In the genomic region with DNA sequence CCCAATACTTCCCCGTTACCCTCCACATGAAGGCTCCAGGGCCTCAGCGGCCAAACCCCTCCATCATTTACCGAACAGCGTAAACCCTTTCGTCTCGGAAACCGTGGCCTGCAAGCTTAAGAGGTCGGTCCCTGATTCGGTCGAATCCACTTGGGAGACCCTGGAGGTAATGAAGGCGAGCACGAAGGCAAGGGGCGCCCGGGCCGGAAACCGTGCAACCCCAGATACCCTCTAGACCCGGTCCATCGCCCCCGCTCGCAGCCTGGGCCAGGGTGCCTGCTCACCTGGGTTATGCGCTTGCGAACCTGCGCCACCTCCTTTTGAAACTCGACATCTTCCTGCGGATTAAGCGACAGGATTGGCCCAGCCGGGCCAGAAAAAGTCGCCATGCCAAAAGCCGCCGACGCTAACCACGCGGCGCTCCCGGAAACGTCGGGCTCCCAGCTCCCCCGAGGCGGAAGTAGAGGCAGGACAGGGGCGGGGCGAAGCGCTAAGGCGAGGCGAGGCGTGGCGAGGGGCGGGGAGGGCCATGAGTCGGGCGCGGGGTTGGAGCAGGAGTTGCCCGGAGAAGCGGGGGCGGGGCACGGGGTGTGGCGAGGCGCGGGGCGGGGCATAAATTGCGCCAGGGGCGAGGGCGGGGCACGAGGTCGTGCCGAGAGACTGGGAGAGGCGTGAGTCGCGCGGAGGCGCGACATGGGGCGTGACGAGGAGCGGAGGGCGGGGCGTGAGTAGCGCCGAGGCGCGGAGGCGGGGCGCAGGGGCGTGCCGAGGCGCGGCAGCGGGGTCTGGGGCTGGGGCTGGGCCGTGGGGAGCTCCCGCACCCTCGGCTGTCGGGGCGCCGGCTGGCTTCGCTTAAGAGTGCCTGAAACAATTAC, we compare ENCODE assay signal across 8 cellular contexts. TPM values are rescaled to one million over a fixed set of nuclear protein-coding genes. Genes with fewer than 3 reads are reported as not detected.
DNase-seq lines count a peak whose midpoint lies in the region; ATAC-seq and TF ChIP-seq lines count a peak whose summit lies in the region.

Gene NIFK (minus strand): TSS at position 414 of the 875 bp plus-strand sequence. CDS start 25 bp downstream, at position 389.

- no peak within 1 kb of the TSS for H3K27ac ChIP-seq in H9 (ENCODE audit: insufficient read length, low read depth, low read length)

- no peak within 1 kb of the TSS for H2BK20ac ChIP-seq in H9 (ENCODE audit: low read depth, low read length, poor library complexity, severe bottlenecking)

- H3K27ac Mint-ChIP-seq in H9 = peak within 1 kb of the TSS; percentile 90 to 98 (median 96); a peak in 6 of 7 replicates
- peak within 1 kb of the TSS; percentile 96 to 98 for H3K27ac Mint-ChIP-seq in natural killer cell

- H3K9me3 Mint-ChIP-seq in H9 (no peaks in the 10 kb centered on the region), natural killer cell (no peaks in the 10 kb centered on the region)

- H3K27me3 ChIP-seq in H9 (ENCODE audit: insufficient read depth, low read length) = no peaks in the 10 kb centered on the region

- H3K4me1 ChIP-seq in H9 (ENCODE audit: insufficient read depth, low read length) = no peaks in the 10 kb centered on the region

- no peak within 1 kb of the TSS for H2BK12ac ChIP-seq in H9 (ENCODE audit: insufficient read length, low read depth, low read length)

- peak within 1 kb of the TSS; percentile 93 for H3K9ac ChIP-seq in H9 (ENCODE audit: extremely low read depth, insufficient read length, low read length)

- peaks cover 2% of the 10 kb centered on the region for H3K79me1 ChIP-seq in H9 (ENCODE audit: insufficient read depth, low read depth, low read length, poor library complexity, severe bottlenecking)

- H3K4me3 Mint-ChIP-seq in H9 (peak within 1 kb of the TSS; percentile 98 to 99), natural killer cell (peak within 1 kb of the TSS; percentile 99)

- intact Hi-C loops in natural killer cell (cut with micrococcal nuclease) = loop anchor here (1.0 to 5.0 kb wide), 5 partner anchors 19 to 334 kb away; partner anchors contain the start of genes RNU4ATAC and TSN

- H3K23ac ChIP-seq in H9 (ENCODE audit: insufficient read length, low read depth, low read length) = no peak within 1 kb of the TSS

- no CpG with 5 or more reads among the region's 93 CpGs for WGBS in H9 (ENCODE audit: extremely low coverage, insufficient read length, low lambda C conversion rate)

- no peak within 1 kb of the TSS for H4K5ac ChIP-seq in H9 (ENCODE audit: insufficient read length, low read depth, low read length)

- peak; percentile 89 to 97 (median 90) for ATAC-seq in natural killer cell

- no peak within 1 kb of the TSS for H4K8ac ChIP-seq in H9 (replicated peaks; ENCODE audit: insufficient read length, low read depth, low read length)

- TF ChIP-seq POLR2A in Raji (IDR thresholded peaks at IDR 0.05; ENCODE audit: insufficient read depth, low read depth, low read length) = peak; percentile 77

- H3K56ac ChIP-seq in H9 (ENCODE audit: insufficient read length, low read depth, low read length) = no peak within 1 kb of the TSS

- H3T11ph ChIP-seq in H9 (ENCODE audit: low read length) = no peak within 1 kb of the TSS

- H3K9me3 ChIP-seq in H9 (ENCODE audit: control insufficient read depth, low read depth, low read length) = no peaks in the 10 kb centered on the region

- no peaks in the 10 kb centered on the region for H4K20me1 ChIP-seq in H9 (ENCODE audit: control insufficient read depth, insufficient read depth, insufficient read length)

- TF ChIP-seq CTCF in H9 (conservative IDR thresholded peaks at IDR 0.05) (no peak), natural killer cell (IDR thresholded peaks at IDR 0.05) (no peak)

- H2AK5ac ChIP-seq in H9 (ENCODE audit: insufficient read length, low read length) = no peak within 1 kb of the TSS

- peaks cover 11% of the 10 kb centered on the region for H3K79me2 ChIP-seq in H9 (ENCODE audit: insufficient read depth, low read length)

- no peak within 1 kb of the TSS for H3K18ac ChIP-seq in H9 (ENCODE audit: insufficient read length, low read depth, low read length)

- H3K4ac ChIP-seq in H9 (ENCODE audit: low read depth, low read length) = no peak within 1 kb of the TSS

- no peak within 1 kb of the TSS for H2BK5ac ChIP-seq in H9 (ENCODE audit: insufficient read length, low read length)

- H3K4me2 ChIP-seq in H9 (ENCODE audit: insufficient read depth, insufficient read length, low read length) = peak within 1 kb of the TSS; percentile 92

- H4K91ac ChIP-seq in H9 (ENCODE audit: insufficient read length, low read depth, low read length) = no peak within 1 kb of the TSS

- no peak within 1 kb of the TSS for H2BK15ac ChIP-seq in H9 (ENCODE audit: low read depth, low read length)

- peaks cover 8% of the 10 kb centered on the region for H3K23me2 ChIP-seq in H9 (ENCODE audit: insufficient read length, low read depth, low read length, poor library complexity, severe bottlenecking)

- H3K36me3 Mint-ChIP-seq in H9 (ENCODE audit: insufficient read depth in 1 of 3, low read depth in 3 of 3) = peaks cover 18 to 41% (median 29%) of the 10 kb centered on the region in 3 experiments
- H3K36me3 Mint-ChIP-seq in natural killer cell = no peaks in the 10 kb centered on the region

- peak within 1 kb of the TSS; percentile 84; the same call in 1 of the 2 replicates for H3K14ac ChIP-seq in H9 (ENCODE audit: insufficient read depth, low read length)

- no peak within 1 kb of the TSS for H2BK120ac ChIP-seq in H9 (ENCODE audit: low read depth, low read length, poor library complexity, severe bottlenecking)

- DNase-seq in ELR (ENCODE audit: low read depth) (peak; percentile 99), H9 (peak; percentile 100), M059J (ENCODE audit: low read depth) (peak; percentile 95), fibroblast of peridontal ligament (ENCODE audit: extremely low read depth) (peak; percentile 93), natural killer cell (peak; percentile 98)
- peak; percentile 100 for DNase-seq in activated T-helper 9 cell treated with anti-CD3 and anti-CD28 coated beads, Interleukin-2, amount 50 U/mL, for 16 hours (ENCODE audit: low read depth)
- peak; percentile 99 to 100 (median 100) for DNase-seq in stimulated activated naive CD4-positive, alpha-beta T cell (lab: John Stamatoyannopoulos, UW)

- no peak within 1 kb of the TSS for H2AFZ ChIP-seq in H9 (ENCODE audit: low read length)

- peaks cover 5 to 17% of the 10 kb centered on the region in 2 experiments for H3K4me1 Mint-ChIP-seq in H9
- peaks cover 35 to 48% of the 10 kb centered on the region in 2 donors for H3K4me1 Mint-ChIP-seq in natural killer cell

- no peaks in the 10 kb centered on the region; the same call in none of the 2 replicates for H3K27me3 Mint-ChIP-seq in H9 (ENCODE audit: low read depth)
- H3K27me3 Mint-ChIP-seq in natural killer cell (ENCODE audit: low read depth in 2 of 2) = no peaks in the 10 kb centered on the region

RNA-seq across cellular contexts. Expression of gene NIFK, which starts in this region (rescaled TPM):
- total RNA-seq in H9 (2021) = 155 and 180 TPM in 2 replicates
- total RNA-seq in M059J (2014; rRNA removed; shearing (Covaris generic)) = 34.2 and 45.4 TPM in 2 replicates
- total RNA-seq in natural killer cell = 10 to 100 TPM; 32.7 to 37.7 (median 33.5) TPM
